Comparison of ENCODE assay signal across 8 cellular contexts in the genomic region with DNA sequence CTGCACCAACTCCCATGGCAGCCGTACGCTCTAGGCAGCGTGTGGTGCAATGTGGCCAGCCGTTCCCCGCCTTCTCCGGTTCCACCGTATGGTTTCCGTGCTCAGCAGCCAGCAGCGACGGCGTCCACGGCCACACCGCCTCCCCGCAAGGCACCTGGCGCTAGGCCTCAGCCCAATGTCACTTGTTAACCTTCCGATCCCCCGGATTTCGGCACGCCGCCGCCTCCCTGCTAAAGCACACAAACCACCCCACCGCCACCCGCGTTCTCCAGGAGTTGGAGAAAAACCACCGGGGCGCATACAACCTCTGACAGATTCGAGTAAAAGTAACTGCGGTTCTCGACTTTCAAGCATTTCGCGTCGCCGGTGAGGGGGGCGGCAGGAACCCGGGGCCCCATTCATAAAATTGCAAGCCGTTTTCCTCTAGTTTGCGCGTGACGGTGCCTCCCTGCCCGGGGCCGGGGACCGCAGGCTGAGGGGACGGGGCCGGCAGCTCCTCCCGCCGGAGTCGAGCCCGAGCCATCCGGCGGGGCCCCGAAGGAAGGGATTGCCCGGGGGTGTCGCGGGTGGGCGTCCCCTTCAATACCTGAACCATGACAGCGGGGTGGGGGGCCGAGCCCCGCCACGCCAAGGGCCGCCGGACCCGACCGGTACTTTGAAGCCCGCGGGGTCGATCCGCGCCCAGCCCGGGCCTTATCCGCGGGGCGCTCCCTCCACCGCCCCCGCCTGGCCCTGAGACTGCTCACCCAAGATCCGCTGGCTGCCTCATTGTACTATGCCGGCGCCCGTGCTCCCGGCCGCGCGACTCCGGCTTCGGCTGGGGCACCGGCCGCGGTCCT. TPM values are rescaled to one million over a fixed set of nuclear protein-coding genes. Genes with fewer than 3 reads are reported as not detected.
DNase-seq lines count a peak whose midpoint lies in the region; ATAC-seq and TF ChIP-seq lines count a peak whose summit lies in the region.

A gene with protein sequence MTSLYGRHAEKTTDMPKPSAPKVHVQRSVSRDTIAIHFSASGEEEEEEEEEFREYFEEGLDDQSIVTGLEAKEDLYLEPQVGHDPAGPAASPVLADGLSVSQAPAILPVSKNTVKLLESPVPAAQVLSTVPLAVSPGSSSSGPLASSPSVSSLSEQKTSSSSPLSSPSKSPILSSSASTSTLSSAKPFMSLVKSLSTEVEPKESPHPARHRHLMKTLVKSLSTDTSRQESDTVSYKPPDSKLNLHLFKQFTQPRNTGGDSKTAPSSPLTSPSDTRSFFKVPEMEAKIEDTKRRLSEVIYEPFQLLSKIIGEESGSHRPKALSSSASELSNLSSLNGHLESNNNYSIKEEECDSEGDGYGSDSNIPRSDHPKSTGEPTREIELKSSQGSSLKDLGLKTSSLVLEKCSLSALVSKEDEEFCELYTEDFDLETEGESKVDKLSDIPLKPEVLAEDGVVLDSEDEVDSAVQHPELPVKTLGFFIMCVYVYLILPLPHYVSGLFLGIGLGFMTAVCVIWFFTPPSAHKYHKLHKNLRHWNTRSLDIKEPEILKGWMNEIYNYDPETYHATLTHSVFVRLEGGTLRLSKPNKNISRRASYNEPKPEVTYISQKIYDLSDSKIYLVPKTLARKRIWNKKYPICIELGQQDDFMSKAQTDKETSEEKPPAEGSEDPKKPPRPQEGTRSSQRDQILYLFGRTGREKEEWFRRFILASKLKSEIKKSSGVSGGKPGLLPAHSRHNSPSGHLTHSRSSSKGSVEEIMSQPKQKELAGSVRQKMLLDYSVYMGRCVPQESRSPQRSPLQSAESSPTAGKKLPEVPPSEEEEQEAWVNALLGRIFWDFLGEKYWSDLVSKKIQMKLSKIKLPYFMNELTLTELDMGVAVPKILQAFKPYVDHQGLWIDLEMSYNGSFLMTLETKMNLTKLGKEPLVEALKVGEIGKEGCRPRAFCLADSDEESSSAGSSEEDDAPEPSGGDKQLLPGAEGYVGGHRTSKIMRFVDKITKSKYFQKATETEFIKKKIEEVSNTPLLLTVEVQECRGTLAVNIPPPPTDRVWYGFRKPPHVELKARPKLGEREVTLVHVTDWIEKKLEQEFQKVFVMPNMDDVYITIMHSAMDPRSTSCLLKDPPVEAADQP (minus strand): TSS at position 839 of the 839 bp plus-strand sequence. CDS start 49,043 bp downstream, outside the sequence.

- TF ChIP-seq POLR2A in Peyer's patch (IDR thresholded peaks at IDR 0.05): peak in 1 of 2 donors; percentile 62

- H3K4me3 ChIP-seq in Peyer's patch: peak within 1 kb of the TSS; percentile 88 to 99 (median 94)
- peak within 1 kb of the TSS; percentile 92 for H3K4me3 ChIP-seq in thymus (ENCODE audit: low read length)

- DNase-seq in Peyer's patch (peak; percentile 60 to 79 (median 78)), foreskin melanocyte (peak; percentile 17), omental fat pad (ENCODE audit: low spot score) (no peak)
- peak; percentile 86 for DNase-seq in activated effector memory CD4-positive, alpha-beta T cell treated with anti-CD3 and anti-CD28 coated beads, Interleukin-2, amount 50 U/mL, for 16 hours

- H3K9me3 ChIP-seq in Peyer's patch (no peaks in the 10 kb centered on the region), thymus (ENCODE audit: control insufficient read depth) (no peaks in the 10 kb centered on the region)

- TF ChIP-seq CTCF in 22Rv1 (IDR thresholded peaks at IDR 0.05) (no peak), Peyer's patch (IDR thresholded peaks at IDR 0.05) (no peak), omental fat pad (IDR thresholded peaks at IDR 0.05) (no peak)

- H3K36me3 ChIP-seq in Peyer's patch (no peaks in the 10 kb centered on the region), thymus (ENCODE audit: control insufficient read depth, insufficient read depth) (no peaks in the 10 kb centered on the region)

- ATAC-seq in GM18517 (IDR thresholded peaks at IDR 0.05; ENCODE audit: unreplicated experiment) (peak; percentile 28), HG03039 (IDR thresholded peaks at IDR 0.05; ENCODE audit: unreplicated experiment) (peak; percentile 23), omental fat pad (ENCODE audit: low FRiP score) (peak; percentile 38)

- under 1% methylated on average over 87 of the region's 87 CpGs for WGBS in thymus

- H3K27ac ChIP-seq in 22Rv1 (peak within 1 kb of the TSS; percentile 59), Peyer's patch (peak within 1 kb of the TSS; percentile 84 to 97 (median 90)), thymus (ENCODE audit: low read depth) (peak within 1 kb of the TSS; percentile 90)

- H3K27me3 ChIP-seq in Peyer's patch (no peaks in the 10 kb centered on the region), thymus (ENCODE audit: control insufficient read depth, insufficient read depth) (no peaks in the 10 kb centered on the region)

- H3K4me1 ChIP-seq in Peyer's patch (peaks cover 0 to 26% (median 0%) of the 10 kb centered on the region in 4 donors), thymus (ENCODE audit: control insufficient read depth, insufficient read depth, low read length) (peaks cover 27% of the 10 kb centered on the region)

RNA-seq across cellular contexts. Expression of the gene that starts here (rescaled TPM):
- 10 to 100 TPM; 26.8 to 51.7 (median 44.9) TPM for total RNA-seq in Peyer's patch
- 100 to 1,000 TPM in 1 of 4 donors, 10 to 100 TPM in 3; 34.8 to 113 (median 85.2) TPM for total RNA-seq in omental fat pad
- 8.7 TPM for polyA plus RNA-seq in thymus
